ENCODE assay signal across 8 cellular contexts in the genomic region with DNA sequence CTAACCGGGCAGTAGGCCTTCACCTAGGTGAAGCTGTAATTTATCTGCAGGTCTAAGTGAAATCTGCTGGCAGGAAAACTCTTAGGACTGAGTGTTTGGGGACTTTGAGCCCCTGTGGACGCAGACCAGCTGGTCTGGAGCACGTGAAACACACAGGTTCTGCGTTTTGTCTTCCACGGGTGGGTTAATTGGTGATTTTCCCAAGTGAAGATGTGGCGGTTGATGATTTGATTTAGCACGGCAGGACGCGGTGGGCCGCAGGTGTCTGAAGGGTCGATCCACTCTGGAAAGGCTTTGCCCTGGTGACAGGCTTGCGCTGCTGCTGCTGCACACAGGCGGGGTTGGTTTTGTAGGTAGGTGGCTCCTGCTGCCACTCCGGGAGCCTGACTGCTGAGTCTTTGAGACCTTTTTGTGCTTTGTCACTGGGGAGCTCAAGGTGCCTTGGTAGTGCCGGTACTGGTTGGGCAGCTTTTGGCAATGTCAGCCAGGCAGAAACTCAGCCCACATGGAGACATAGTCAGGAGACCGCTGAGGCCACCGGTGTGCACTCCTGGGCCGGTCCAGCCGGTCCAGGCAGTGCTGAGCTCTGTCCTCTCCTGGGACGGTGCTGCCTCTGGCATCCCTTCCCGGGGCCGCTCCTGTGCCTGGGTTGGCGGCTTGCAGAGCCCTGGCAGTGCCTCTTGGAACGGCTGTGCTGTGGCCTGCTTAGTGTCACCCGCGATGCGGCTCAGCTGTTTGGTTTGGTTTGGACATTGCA. TPM values are rescaled to one million over a fixed set of nuclear protein-coding genes. Genes with fewer than 3 reads are reported as not detected.
DNase-seq lines count a peak whose midpoint lies in the region; ATAC-seq and TF ChIP-seq lines count a peak whose summit lies in the region.

No MANE protein-coding gene starts in this region.

- no peaks in the 10 kb centered on the region for H4K20me1 ChIP-seq in mammary epithelial cell (ENCODE audit: insufficient read depth, low read length)
- H4K20me1 ChIP-seq in smooth muscle cell (ENCODE audit: low read depth), result peaks cover 67% of the 10 kb centered on the region

- H3K27ac ChIP-seq in mammary epithelial cell (ENCODE audit: insufficient read depth, low read depth, low read length), result no peak overlapping the region
- peak overlapping the region; percentile 73 to 80 for H3K27ac ChIP-seq in liver (ENCODE audit: low read depth in 1 of 2, low read length in 2 of 2)
- H3K27ac ChIP-seq in smooth muscle cell (ENCODE audit: low read depth), result peak overlapping the region; percentile 67

- intact Hi-C loops in mammary epithelial cell (cut with micrococcal nuclease), result no loop called here

- peaks cover 7% of the 10 kb centered on the region for H3F3A ChIP-seq in smooth muscle cell (ENCODE audit: low read depth)

- CTCF ChIA-PET in mammary epithelial cell (lab: Charles Lee; ENCODE audit: low non-redundant PET), result no interaction called here

- in situ Hi-C loops in mammary epithelial cell (cut with MboI; ENCODE audit: low sequenced_read_pairs in 2 of 2), result no loop called here

- peak; percentile 83 for TF ChIP-seq EP300 in Ishikawa (IDR thresholded peaks at IDR 0.05; ENCODE audit: borderline replicate concordance)

- ATAC-seq in GM18519 (IDR thresholded peaks at IDR 0.05; ENCODE audit: low FRiP score, unreplicated experiment), result no peak

- TF ChIP-seq RAD21 in Ishikawa (IDR thresholded peaks at IDR 0.05; ENCODE audit: low read depth), result peak; percentile 16; the same call in 1 of the 2 replicates
- peak in 1 of 2 donors; percentile 38 for TF ChIP-seq RAD21 in liver (IDR thresholded peaks at IDR 0.05)

- no TSS peak for BruUV-seq in mammary epithelial cell (replicated peaks; lab: Mats Ljungman, UMichigan)

- dilution Hi-C loops in mammary epithelial cell (cut with HindIII; ENCODE audit: low sequenced_read_pairs), result no loop called here

- H3K9ac ChIP-seq in mammary epithelial cell (ENCODE audit: insufficient read depth, low read length) (no peak overlapping the region), liver (ENCODE audit: low read depth in 1 of 2, low read length in 2 of 2) (peak overlapping the region in 1 of 2 donors; percentile 83), smooth muscle cell (ENCODE audit: low read depth) (peak overlapping the region; percentile 79)

- DNase-seq in mammary epithelial cell (no peak), smooth muscle cell (lab: John Stamatoyannopoulos, UW; ENCODE audit: unreplicated experiment) (no peak), dedifferentiated amniotic fluid mesenchymal stem cell (ENCODE audit: extremely low spot score) (no peak), NCI-H2081 treated with DMSO at 0.1 percent for 48 hours (lab: John Stamatoyannopoulos, UW) (no peak)
- no peak for DNase-seq in stimulated activated naive CD4-positive, alpha-beta T cell (lab: John Stamatoyannopoulos, UW)

- no peaks in the 10 kb centered on the region for H3K36me3 ChIP-seq in mammary epithelial cell (ENCODE audit: insufficient read depth, low read length)
- peaks cover 0 to 2% (median 0%) of the 10 kb centered on the region in 4 donors for H3K36me3 ChIP-seq in liver (ENCODE audit: control insufficient read depth in 4 of 4, insufficient read depth in 3 of 4, low read depth in 1 of 4, low read length in 3 of 4)
- no peaks in the 10 kb centered on the region for H3K36me3 ChIP-seq in smooth muscle cell (ENCODE audit: low read depth)

- WGBS in mammary epithelial cell (ENCODE audit: low coverage, missing lambda C conversion rate), result 73% methylated on average over 20 of the region's 27 CpGs
- 32% methylated on average over 27 of the region's 27 CpGs for WGBS in liver
- 76% methylated on average over 27 of the region's 27 CpGs for whole genome bisulfite sequencing in smooth muscle cell (ENCODE audit: low lambda C conversion rate)

- TF ChIP-seq CTCF in mammary epithelial cell (conservative IDR thresholded peaks at IDR 0.05 in 1 of 2, IDR thresholded peaks at IDR 0.05 in 1 of 2; ENCODE audit: extremely low read depth in 1 of 2, insufficient read depth in 1 of 2, low read depth in 1 of 2, low read length in 2 of 2) (no peak), liver (IDR thresholded peaks at IDR 0.05; ENCODE audit: low read depth, low read length, missing input control) (no peak), smooth muscle cell (IDR thresholded peaks at IDR 0.05; ENCODE audit: borderline replicate concordance, insufficient read depth, poor library complexity, severe bottlenecking) (no peak)

- H3K4me2 ChIP-seq in mammary epithelial cell (ENCODE audit: insufficient read depth, low read depth, low read length) (peak overlapping the region; percentile 84), smooth muscle cell (peak overlapping the region; percentile 96)

- peaks cover 73% of the 10 kb centered on the region for H3K4me1 ChIP-seq in mammary epithelial cell (ENCODE audit: insufficient read depth, low read length)
- peaks cover 21 to 80% (median 61%) of the 10 kb centered on the region in 4 donors for H3K4me1 ChIP-seq in liver (ENCODE audit: control insufficient read depth in 4 of 4, insufficient read depth in 4 of 4, low read length in 3 of 4)
- H3K4me1 ChIP-seq in smooth muscle cell (ENCODE audit: low read depth), result peaks cover 35% of the 10 kb centered on the region

- peaks cover 77% of the 10 kb centered on the region for H3K79me2 ChIP-seq in mammary epithelial cell (ENCODE audit: insufficient read depth, low read length)
- peaks cover 62% of the 10 kb centered on the region for H3K79me2 ChIP-seq in smooth muscle cell (ENCODE audit: low read depth)

- H2AFZ ChIP-seq in mammary epithelial cell (ENCODE audit: low read depth, low read length) (no peak overlapping the region), smooth muscle cell (ENCODE audit: low read depth) (no peak overlapping the region)

- H3K27me3 ChIP-seq in mammary epithelial cell (ENCODE audit: insufficient read depth, low read length) (no peaks in the 10 kb centered on the region), liver (ENCODE audit: control insufficient read depth in 4 of 4, insufficient read depth in 4 of 4, low read length in 3 of 4) (no peaks in the 10 kb centered on the region), smooth muscle cell (ENCODE audit: low read depth) (no peaks in the 10 kb centered on the region)

- H3K9me3 ChIP-seq in mammary epithelial cell (replicated peaks; ENCODE audit: insufficient read depth, low read length), result no peaks in the 10 kb centered on the region
- H3K9me3 ChIP-seq in liver (ENCODE audit: control insufficient read depth in 4 of 4, low read length in 3 of 4), result no peaks in the 10 kb centered on the region
- H3K9me3 ChIP-seq in smooth muscle cell (replicated peaks; ENCODE audit: low read depth), result no peaks in the 10 kb centered on the region

- H3K4me3 ChIP-seq in mammary epithelial cell (replicated peaks in 1 of 3; ENCODE audit: insufficient read depth in 1 of 3, low read depth in 2 of 3, low read length in 3 of 3) (peak overlapping the region in 2 of 3 experiments; percentile 30 to 70), liver (ENCODE audit: low read depth in 1 of 3, low read length in 3 of 3) (peak overlapping the region in 2 of 3 donors; percentile 27 to 77), smooth muscle cell (peak overlapping the region; percentile 85)

TF ChIP-seq in Ishikawa, 13 proteins besides CTCF, POLR2A, EP300 and RAD21 (continues in another document):
- TF ChIP-seq NFIC (IDR thresholded peaks at IDR 0.05) (peak; percentile 67), TAF1 (IDR thresholded peaks at IDR 0.05; ENCODE audit: low read depth) (peak; percentile 59; the same call in 1 of the 2 replicates), CREB1 (IDR thresholded peaks at IDR 0.05; ENCODE audit: low read depth) (no peak)
- TF ChIP-seq, protein P1, sequence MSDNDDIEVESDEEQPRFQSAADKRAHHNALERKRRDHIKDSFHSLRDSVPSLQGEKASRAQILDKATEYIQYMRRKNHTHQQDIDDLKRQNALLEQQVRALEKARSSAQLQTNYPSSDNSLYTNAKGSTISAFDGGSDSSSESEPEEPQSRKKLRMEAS (IDR thresholded peaks at IDR 0.05), result peak; percentile 78

TF ChIP-seq in liver, 16 proteins besides CTCF, POLR2A, EP300 and RAD21 (continues in another document):
- TF ChIP-seq YY1 (IDR thresholded peaks at IDR 0.05), result no peak
- TF ChIP-seq HNF4A (conservative IDR thresholded peaks at IDR 0.05), result peak; percentile 60 to 68
- TF ChIP-seq REST (IDR thresholded peaks at IDR 0.05), result peak; percentile 38
- TF ChIP-seq HNF4G (IDR thresholded peaks at IDR 0.05), result peak; percentile 10
- peak; percentile 35 for TF ChIP-seq SP1 (IDR thresholded peaks at IDR 0.05)

RNA-seq across cellular contexts. Expression of gene BAIAP2, which starts 2.3 kb away (rescaled TPM):
- 100 to 1,000 TPM in 1 of 2 donors, 10 to 100 TPM in 1; 30.8 to 114 TPM for total RNA-seq in mammary epithelial cell
- 40.7 TPM for polyA plus RNA-seq in mammary epithelial cell
- 24.5 TPM for polyA minus RNA-seq in mammary epithelial cell
- total RNA-seq in liver, result 10 to 100 TPM in 1 of 2 donors, 1 to 10 TPM in 1; 8.1 to 42.5 TPM
- polyA plus RNA-seq in liver, result 10 to 100 TPM; 47.3 to 61.3 TPM
- total RNA-seq in smooth muscle cell, result 27.8 and 41.9 TPM in 2 replicates
- polyA plus RNA-seq in smooth muscle cell, result 26.6 and 47.2 TPM in 2 replicates

RNA-seq across cellular contexts. Expression of gene CHMP6, which starts 45.6 kb away (rescaled TPM):
- total RNA-seq in mammary epithelial cell (10 to 100 TPM; 12.0 to 28.1 TPM), liver (10 to 100 TPM in 1 of 2 donors, 1 to 10 TPM in 1; 9.6 to 14.5 TPM), smooth muscle cell (5.8 and 11.9 TPM in 2 replicates)
- polyA plus RNA-seq in mammary epithelial cell (22.9 TPM), liver (10 to 100 TPM; 19.0 to 24.0 TPM), smooth muscle cell (21.5 and 30.9 TPM in 2 replicates)
- polyA minus RNA-seq in mammary epithelial cell, result 33.4 TPM
